17 cellular contexts compared by ENCODE assay signal in the genomic region with DNA sequence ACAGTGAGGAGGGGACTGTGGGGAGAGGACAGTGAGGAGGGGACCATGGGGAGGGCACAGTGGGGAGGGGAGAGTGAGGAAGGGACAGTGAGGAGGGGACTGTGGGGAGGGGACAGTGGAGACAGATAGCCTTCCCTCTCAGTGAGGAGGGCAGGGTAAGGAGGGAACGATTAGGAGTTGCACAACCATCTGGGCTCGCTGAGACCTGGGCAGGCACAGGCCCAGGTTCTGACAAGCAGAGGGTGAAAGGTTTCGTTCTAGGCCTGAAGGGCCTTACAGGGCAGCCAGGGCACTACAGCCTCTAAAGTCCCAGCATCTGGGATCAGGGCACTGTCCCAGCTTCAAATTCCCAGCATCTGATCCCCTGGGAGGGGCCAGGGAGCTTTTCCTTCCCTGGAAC. TPM values are rescaled to one million over a fixed set of nuclear protein-coding genes. Genes with fewer than 3 reads are reported as not detected.
"Had no signal": no experiment of that assay in that cellular context is flagged by ENCODE, and none has a peak within 500 bp of the region (broad histone marks: within the 10 kb centered on the region; RNA-seq: fewer than 3 reads in every experiment).

No MANE protein-coding gene starts in this region.

RNA-seq across cellular contexts. Expression of gene HBM, which starts 2.1 kb away (rescaled TPM):
- total RNA-seq: epithelial cell of proximal tubule; esophagus squamous epithelium; mammary epithelial cell; mesenteric fat pad; mononuclear cell; naive thymus-derived CD8-positive, alpha-beta T cell; thoracic aorta; transverse colon had no signal
- polyA plus RNA-seq: keratinocyte; mammary epithelial cell; naive thymus-derived CD8-positive, alpha-beta T cell; neural cell; ovary; stomach; urinary bladder had no signal

RNA-seq across cellular contexts. Expression of gene HBA2, which starts 9.0 kb away (rescaled TPM):
- total RNA-seq: epithelial cell of proximal tubule; mammary epithelial cell; naive thymus-derived CD8-positive, alpha-beta T cell had no signal
- polyA plus RNA-seq: keratinocyte, mammary epithelial cell, neural cell had no signal

RNA-seq across cellular contexts. Expression of gene HBZ, which starts 11.3 kb away (rescaled TPM):
- total RNA-seq: epithelial cell of proximal tubule; esophagus squamous epithelium; mammary epithelial cell; mesenteric fat pad; mononuclear cell; naive thymus-derived CD8-positive, alpha-beta T cell; posterior vena cava; right atrium auricular region; stomach; thoracic aorta; transverse colon had no signal
- polyA plus RNA-seq: immature natural killer cell; keratinocyte; liver; mammary epithelial cell; naive thymus-derived CD8-positive, alpha-beta T cell; neural cell; ovary; stomach had no signal

RNA-seq across cellular contexts. Expression of gene HBA1, which starts 12.8 kb away (rescaled TPM):
- total RNA-seq: epithelial cell of proximal tubule; naive thymus-derived CD8-positive, alpha-beta T cell had no signal
- polyA plus RNA-seq: neural cell had no signal

RNA-seq across cellular contexts. Expression of gene HBQ1, which starts 16.6 kb away (rescaled TPM):
- total RNA-seq: esophagus squamous epithelium; mesenteric fat pad; mononuclear cell; naive thymus-derived CD8-positive, alpha-beta T cell; ovary; stomach; thoracic aorta; transverse colon; urinary bladder had no signal
- polyA plus RNA-seq: liver, stomach, urinary bladder had no signal
